ENCODE assay signal across 8 cellular contexts in the genomic region with DNA sequence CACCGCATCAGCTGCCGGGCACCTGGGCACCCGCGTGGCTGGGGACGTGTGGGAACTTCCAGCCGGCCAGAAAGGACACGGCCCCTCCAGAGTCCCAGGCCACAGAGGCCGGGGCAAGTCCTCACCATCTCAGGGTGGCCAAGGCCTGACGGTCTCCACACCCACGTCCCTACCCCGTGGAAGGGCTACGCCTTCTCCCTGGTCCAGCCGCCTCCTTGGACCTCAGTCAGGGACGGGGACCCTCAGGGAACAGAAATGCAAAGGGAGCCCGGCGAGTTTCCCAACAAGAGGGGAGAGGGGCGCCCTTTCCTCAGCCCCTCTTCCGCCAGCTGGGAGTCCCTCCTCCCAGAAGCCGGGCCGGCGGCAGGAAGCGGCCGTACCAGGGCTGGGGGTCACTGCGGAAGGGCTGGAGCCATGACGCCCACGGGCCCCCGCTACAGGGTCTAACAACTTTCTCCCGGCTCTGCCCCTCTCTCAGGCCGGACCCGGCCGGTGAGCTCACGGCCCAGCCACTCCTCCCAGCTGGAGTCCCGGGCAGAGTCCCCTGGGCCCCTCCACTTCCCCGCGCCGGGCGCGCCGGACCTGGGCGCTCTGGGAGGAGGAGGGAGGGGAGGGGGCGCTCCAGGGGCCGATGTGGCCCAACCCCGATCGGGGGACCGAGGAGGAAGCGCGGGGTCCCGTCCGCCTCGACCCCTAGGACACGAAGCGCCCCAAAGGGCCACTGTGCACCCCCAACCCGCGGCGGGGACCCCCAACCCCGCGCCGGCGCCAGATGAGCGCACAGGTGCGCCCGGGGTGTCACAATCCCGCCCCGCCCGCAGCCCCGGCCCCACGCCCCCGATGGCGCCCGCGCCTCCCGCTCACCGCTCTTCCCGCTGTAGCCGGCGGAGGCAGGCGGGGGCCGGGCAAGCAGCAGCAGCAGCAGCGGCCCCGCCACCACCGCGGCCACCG. TPM values are rescaled to one million over a fixed set of nuclear protein-coding genes. Genes with fewer than 3 reads are reported as not detected.
DNase-seq lines count a peak whose midpoint lies in the region; ATAC-seq and TF ChIP-seq lines count a peak whose summit lies in the region.

No MANE protein-coding gene starts in this region.

- peak overlapping the region; percentile 96 for H3K4me2 ChIP-seq in MM.1S (ENCODE audit: low read depth, low read length)

- H3K36me3 Mint-ChIP-seq in brain, result no peaks in the 10 kb centered on the region

- H3K4me1 ChIP-seq in MM.1S (ENCODE audit: low read length) (peaks cover 7% of the 10 kb centered on the region), left lung (peaks cover 18 to 46% of the 10 kb centered on the region in 2 donors), suprapubic skin (peaks cover 48% of the 10 kb centered on the region)

- H3K27ac ChIP-seq in MM.1S (ENCODE audit: low read length) (no peak overlapping the region), left lung (peak overlapping the region; percentile 39 to 79), suprapubic skin (peak overlapping the region; percentile 68)

- peaks cover 29% of the 10 kb centered on the region for H3K79me2 ChIP-seq in MM.1S (ENCODE audit: low read length)

- H3F3A ChIP-seq in MM.1S (ENCODE audit: insufficient read depth, low read length), result peaks cover 4% of the 10 kb centered on the region

- peaks cover 30% of the 10 kb centered on the region for H3K4me1 Mint-ChIP-seq in brain

- H3K9me3 ChIP-seq in MM.1S (replicated peaks; ENCODE audit: insufficient read depth, low read length) (no peaks in the 10 kb centered on the region), left lung (no peaks in the 10 kb centered on the region), suprapubic skin (no peaks in the 10 kb centered on the region)

- no peak for TF ChIP-seq POLR2A in suprapubic skin (IDR thresholded peaks at IDR 0.05)

- no peaks in the 10 kb centered on the region for H4K20me1 ChIP-seq in MM.1S (ENCODE audit: insufficient read depth, low read length)

- peak overlapping the region in 1 of 5 experiments; percentile 56 for H3K27ac Mint-ChIP-seq in brain

- TF ChIP-seq CTCF in MM.1S (IDR thresholded peaks at IDR 0.05; ENCODE audit: low read length) (no peak), brain (conservative IDR thresholded peaks at IDR 0.05) (no peak), left lung (IDR thresholded peaks at IDR 0.05) (no peak), suprapubic skin (IDR thresholded peaks at IDR 0.05) (no peak)

- H2AFZ ChIP-seq in MM.1S (ENCODE audit: low read length), result peak overlapping the region; percentile 65

- peak overlapping the region; percentile 77 to 86 (median 80) for H3K4me3 Mint-ChIP-seq in brain

- H3K36me3 ChIP-seq in MM.1S (replicated peaks; ENCODE audit: insufficient read depth, low read length) (no peaks in the 10 kb centered on the region), left lung (peaks cover 0 to 17% of the 10 kb centered on the region in 2 donors), suprapubic skin (peaks cover 15% of the 10 kb centered on the region)

- peak overlapping the region; percentile 82 for H3K4me3 ChIP-seq in MM.1S (ENCODE audit: low read length)
- peak overlapping the region; percentile 77 to 99 for H3K4me3 ChIP-seq in left lung
- peak overlapping the region; percentile 94 for H3K4me3 ChIP-seq in suprapubic skin

- DNase-seq in COLO668 (lab: John Stamatoyannopoulos, UW; ENCODE audit: unreplicated experiment) (peak; percentile 70), MM.1S (no peak), left lung (peak in 1 of 2 donors; percentile 89), suprapubic skin (ENCODE audit: low spot score in 2 of 2) (peak in 1 of 2 donors; percentile 71), putamen (ENCODE audit: low spot score) (no peak), NCI-H446 (lab: John Stamatoyannopoulos, UW) (no peak)

- WGBS in suprapubic skin, result 0% methylated on average over 4 of the region's 83 CpGs

- H3K9me3 Mint-ChIP-seq in brain, result no peaks in the 10 kb centered on the region

- H3K27me3 ChIP-seq in MM.1S (replicated peaks; ENCODE audit: insufficient read depth, low read length), result no peaks in the 10 kb centered on the region
- no peaks in the 10 kb centered on the region for H3K27me3 ChIP-seq in left lung
- no peaks in the 10 kb centered on the region for H3K27me3 ChIP-seq in suprapubic skin

- intact Hi-C loops in left lung (cut with DNase I), result no loop called here

- ATAC-seq in GM21367 (IDR thresholded peaks at IDR 0.05; ENCODE audit: unreplicated experiment) (peak; percentile 17), left lung (peak; percentile 11)

- H3K27me3 Mint-ChIP-seq in brain, result peaks cover 3% of the 10 kb centered on the region

- TF ChIP-seq EP300 in suprapubic skin (IDR thresholded peaks at IDR 0.05), result no peak

- peak overlapping the region; percentile 74 for H3K9ac ChIP-seq in MM.1S (ENCODE audit: low read length)

- H3K9me2 ChIP-seq in MM.1S (replicated peaks; ENCODE audit: insufficient read depth, low read length), result no peaks in the 10 kb centered on the region

RNA-seq across cellular contexts. Expression of a gene that starts 0.7 kb away (rescaled TPM):
- polyA plus RNA-seq in brain (ENCODE audit: insufficient read depth, low read depth, low replicate concordance), result 28.1 TPM
- 10 to 100 TPM; 76.3 to 88.4 TPM for total RNA-seq in left lung
- 10 to 100 TPM; 12.6 to 19.3 (median 15.5) TPM for total RNA-seq in suprapubic skin

RNA-seq across cellular contexts. Expression of a gene that starts 10.8 kb away (rescaled TPM):
- 147 TPM for polyA plus RNA-seq in brain (ENCODE audit: insufficient read depth, low read depth, low replicate concordance)
- total RNA-seq in left lung (10 to 100 TPM; 45.4 to 48.1 TPM), suprapubic skin (10 to 100 TPM; 40.9 to 66.7 (median 52.7) TPM)

RNA-seq across cellular contexts. Expression of a gene that starts 15.9 kb away (rescaled TPM):
- polyA plus RNA-seq in brain (ENCODE audit: insufficient read depth, low read depth, low replicate concordance), result 61.3 TPM
- total RNA-seq in left lung, result 10 to 100 TPM; 72.3 to 78.1 TPM
- total RNA-seq in suprapubic skin, result 10 to 100 TPM; 25.3 to 29.9 (median 27.7) TPM

RNA-seq across cellular contexts. Expression of a gene that starts 20.6 kb away (rescaled TPM):
- 7.7 TPM for polyA plus RNA-seq in brain (ENCODE audit: insufficient read depth, low read depth, low replicate concordance)
- total RNA-seq in left lung (10 to 100 TPM; 14.4 to 17.1 TPM), suprapubic skin (10 to 100 TPM in 3 of 4 donors, 1 to 10 TPM in 1; 9.1 to 23.4 (median 12.3) TPM)

RNA-seq across cellular contexts. Expression of a gene that starts 28.6 kb away (rescaled TPM):
- 21.6 TPM for polyA plus RNA-seq in brain (ENCODE audit: insufficient read depth, low read depth, low replicate concordance)
- total RNA-seq in left lung (10 to 100 TPM; 21.7 to 22.7 TPM), suprapubic skin (10 to 100 TPM; 34.3 to 38.4 (median 37.2) TPM)
